In the genomic region with DNA sequence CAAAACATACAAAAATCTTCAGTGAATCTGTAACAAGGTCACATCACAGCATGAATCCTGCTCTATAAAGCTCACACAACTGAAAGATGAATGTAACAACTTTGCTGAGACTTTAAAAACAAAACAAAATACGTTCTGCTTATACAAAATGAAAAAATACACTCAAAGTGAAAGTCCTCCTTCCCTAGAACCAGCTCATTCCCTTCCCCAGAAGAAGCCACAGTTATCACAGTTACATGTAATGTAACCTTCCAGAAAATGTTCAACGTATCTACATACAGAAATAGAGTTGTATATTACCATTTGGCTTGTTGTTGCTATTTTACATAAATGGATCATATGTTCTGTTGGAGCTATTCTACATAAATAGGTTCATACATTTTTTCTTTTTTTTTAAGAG, we compare ENCODE assay signal across 2 cellular contexts.
TF ChIP-seq lines count a peak whose summit lies in the region.

No MANE protein-coding gene starts in this region.

TF ChIP-seq in HEK293, 187 proteins besides CTCF, POLR2A, EP300 and RAD21 (continued from another document):
- TF ChIP-seq, protein P1, sequence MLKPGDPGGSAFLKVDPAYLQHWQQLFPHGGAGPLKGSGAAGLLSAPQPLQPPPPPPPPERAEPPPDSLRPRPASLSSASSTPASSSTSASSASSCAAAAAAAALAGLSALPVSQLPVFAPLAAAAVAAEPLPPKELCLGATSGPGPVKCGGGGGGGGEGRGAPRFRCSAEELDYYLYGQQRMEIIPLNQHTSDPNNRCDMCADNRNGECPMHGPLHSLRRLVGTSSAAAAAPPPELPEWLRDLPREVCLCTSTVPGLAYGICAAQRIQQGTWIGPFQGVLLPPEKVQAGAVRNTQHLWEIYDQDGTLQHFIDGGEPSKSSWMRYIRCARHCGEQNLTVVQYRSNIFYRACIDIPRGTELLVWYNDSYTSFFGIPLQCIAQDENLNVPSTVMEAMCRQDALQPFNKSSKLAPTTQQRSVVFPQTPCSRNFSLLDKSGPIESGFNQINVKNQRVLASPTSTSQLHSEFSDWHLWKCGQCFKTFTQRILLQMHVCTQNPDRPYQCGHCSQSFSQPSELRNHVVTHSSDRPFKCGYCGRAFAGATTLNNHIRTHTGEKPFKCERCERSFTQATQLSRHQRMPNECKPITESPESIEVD (tag by site-specific recombination; IDR thresholded peaks at IDR 0.05): peak; percentile 41; the same call in 1 of the 2 replicates
- no peak for TF ChIP-seq ZNF155 (tag by site-specific recombination; IDR thresholded peaks at IDR 0.05)
- no peak for TF ChIP-seq EGR2 (tag by site-specific recombination; IDR thresholded peaks at IDR 0.05; ENCODE audit: low read depth)
- no peak for TF ChIP-seq ZNF837 (tag by site-specific recombination; IDR thresholded peaks at IDR 0.05)
- no peak for TF ChIP-seq RBAK (tag by site-specific recombination; IDR thresholded peaks at IDR 0.05)

TF ChIP-seq in SK-N-SH, 30 proteins besides CTCF, POLR2A, EP300 and RAD21 (continued from another document):
- TF ChIP-seq, protein P2, sequence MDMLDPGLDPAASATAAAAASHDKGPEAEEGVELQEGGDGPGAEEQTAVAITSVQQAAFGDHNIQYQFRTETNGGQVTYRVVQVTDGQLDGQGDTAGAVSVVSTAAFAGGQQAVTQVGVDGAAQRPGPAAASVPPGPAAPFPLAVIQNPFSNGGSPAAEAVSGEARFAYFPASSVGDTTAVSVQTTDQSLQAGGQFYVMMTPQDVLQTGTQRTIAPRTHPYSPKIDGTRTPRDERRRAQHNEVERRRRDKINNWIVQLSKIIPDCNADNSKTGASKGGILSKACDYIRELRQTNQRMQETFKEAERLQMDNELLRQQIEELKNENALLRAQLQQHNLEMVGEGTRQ (IDR thresholded peaks at IDR 0.05; ENCODE audit: borderline replicate concordance, low read depth, low read length): no peak
- TF ChIP-seq, protein P3, sequence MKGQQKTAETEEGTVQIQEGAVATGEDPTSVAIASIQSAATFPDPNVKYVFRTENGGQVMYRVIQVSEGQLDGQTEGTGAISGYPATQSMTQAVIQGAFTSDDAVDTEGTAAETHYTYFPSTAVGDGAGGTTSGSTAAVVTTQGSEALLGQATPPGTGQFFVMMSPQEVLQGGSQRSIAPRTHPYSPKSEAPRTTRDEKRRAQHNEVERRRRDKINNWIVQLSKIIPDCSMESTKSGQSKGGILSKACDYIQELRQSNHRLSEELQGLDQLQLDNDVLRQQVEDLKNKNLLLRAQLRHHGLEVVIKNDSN (IDR thresholded peaks at IDR 0.05; ENCODE audit: borderline replicate concordance, low read depth): no peak
- TF ChIP-seq, protein P4, sequence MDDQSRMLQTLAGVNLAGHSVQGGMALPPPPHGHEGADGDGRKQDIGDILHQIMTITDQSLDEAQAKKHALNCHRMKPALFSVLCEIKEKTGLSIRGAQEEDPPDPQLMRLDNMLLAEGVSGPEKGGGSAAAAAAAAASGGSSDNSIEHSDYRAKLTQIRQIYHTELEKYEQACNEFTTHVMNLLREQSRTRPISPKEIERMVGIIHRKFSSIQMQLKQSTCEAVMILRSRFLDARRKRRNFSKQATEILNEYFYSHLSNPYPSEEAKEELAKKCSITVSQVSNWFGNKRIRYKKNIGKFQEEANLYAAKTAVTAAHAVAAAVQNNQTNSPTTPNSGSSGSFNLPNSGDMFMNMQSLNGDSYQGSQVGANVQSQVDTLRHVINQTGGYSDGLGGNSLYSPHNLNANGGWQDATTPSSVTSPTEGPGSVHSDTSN (IDR thresholded peaks at IDR 0.05): no peak
TF ChIP-seq in SK-N-SH: peak in this region for 0.
